1 cellular context compared by ENCODE assay signal in the genomic region with DNA sequence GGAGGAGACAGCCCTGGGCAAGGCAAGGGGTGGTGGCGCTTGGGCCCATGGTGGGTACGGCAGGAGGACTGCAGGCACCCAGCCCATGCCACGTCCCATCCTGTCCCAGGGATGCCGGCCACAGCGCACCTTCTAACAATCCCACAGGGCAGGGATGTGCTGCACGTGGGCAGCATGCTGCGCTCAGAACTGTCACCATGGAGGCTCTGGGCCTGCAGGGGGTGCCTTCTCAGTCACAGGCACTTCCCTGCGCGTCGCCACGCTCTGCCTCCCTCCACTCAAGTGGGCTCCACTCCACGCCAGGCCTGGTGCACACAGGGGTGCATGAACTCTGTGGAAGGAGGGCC.
TF ChIP-seq lines count a peak whose summit lies in the region.

No MANE protein-coding gene starts in this region.

TF ChIP-seq in HCT116, 20 proteins besides CTCF, POLR2A, EP300 and RAD21:
- TF ChIP-seq EGR1 (IDR thresholded peaks at IDR 0.05; ENCODE audit: low read depth) (no peak), ZFX (IDR thresholded peaks at IDR 0.05) (no peak), CEBPB (IDR thresholded peaks at IDR 0.05; ENCODE audit: low read depth) (no peak), ELF1 (IDR thresholded peaks at IDR 0.05; ENCODE audit: borderline replicate concordance, low read depth) (no peak), TCF7L2 (IDR thresholded peaks at IDR 0.05; ENCODE audit: borderline replicate concordance, extremely low read depth, insufficient read depth, insufficient read length) (no peak), ZNF274 (IDR thresholded peaks at IDR 0.05; ENCODE audit: low read depth, low read length) (no peak), FOSL1 (IDR thresholded peaks at IDR 0.05; ENCODE audit: low read depth) (no peak), SRF (IDR thresholded peaks at IDR 0.05; ENCODE audit: low read depth) (no peak), POLR2AphosphoS5 (IDR thresholded peaks at IDR 0.05; ENCODE audit: low read depth, low read length) (no peak), SIN3A (IDR thresholded peaks at IDR 0.05; ENCODE audit: low read depth) (no peak), EZH2phosphoT487 (IDR thresholded peaks at IDR 0.05; ENCODE audit: borderline replicate concordance) (no peak), EZH2 (IDR thresholded peaks at IDR 0.05) (no peak), JUND (IDR thresholded peaks at IDR 0.05) (no peak), CBX3 (IDR thresholded peaks at IDR 0.05; ENCODE audit: low read depth) (no peak)
- TF ChIP-seq, protein P1, sequence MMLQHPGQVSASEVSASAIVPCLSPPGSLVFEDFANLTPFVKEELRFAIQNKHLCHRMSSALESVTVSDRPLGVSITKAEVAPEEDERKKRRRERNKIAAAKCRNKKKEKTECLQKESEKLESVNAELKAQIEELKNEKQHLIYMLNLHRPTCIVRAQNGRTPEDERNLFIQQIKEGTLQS (IDR thresholded peaks at IDR 0.05), result no peak
- TF ChIP-seq, protein P2, sequence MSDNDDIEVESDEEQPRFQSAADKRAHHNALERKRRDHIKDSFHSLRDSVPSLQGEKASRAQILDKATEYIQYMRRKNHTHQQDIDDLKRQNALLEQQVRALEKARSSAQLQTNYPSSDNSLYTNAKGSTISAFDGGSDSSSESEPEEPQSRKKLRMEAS (IDR thresholded peaks at IDR 0.05), result no peak
- TF ChIP-seq, protein P3, sequence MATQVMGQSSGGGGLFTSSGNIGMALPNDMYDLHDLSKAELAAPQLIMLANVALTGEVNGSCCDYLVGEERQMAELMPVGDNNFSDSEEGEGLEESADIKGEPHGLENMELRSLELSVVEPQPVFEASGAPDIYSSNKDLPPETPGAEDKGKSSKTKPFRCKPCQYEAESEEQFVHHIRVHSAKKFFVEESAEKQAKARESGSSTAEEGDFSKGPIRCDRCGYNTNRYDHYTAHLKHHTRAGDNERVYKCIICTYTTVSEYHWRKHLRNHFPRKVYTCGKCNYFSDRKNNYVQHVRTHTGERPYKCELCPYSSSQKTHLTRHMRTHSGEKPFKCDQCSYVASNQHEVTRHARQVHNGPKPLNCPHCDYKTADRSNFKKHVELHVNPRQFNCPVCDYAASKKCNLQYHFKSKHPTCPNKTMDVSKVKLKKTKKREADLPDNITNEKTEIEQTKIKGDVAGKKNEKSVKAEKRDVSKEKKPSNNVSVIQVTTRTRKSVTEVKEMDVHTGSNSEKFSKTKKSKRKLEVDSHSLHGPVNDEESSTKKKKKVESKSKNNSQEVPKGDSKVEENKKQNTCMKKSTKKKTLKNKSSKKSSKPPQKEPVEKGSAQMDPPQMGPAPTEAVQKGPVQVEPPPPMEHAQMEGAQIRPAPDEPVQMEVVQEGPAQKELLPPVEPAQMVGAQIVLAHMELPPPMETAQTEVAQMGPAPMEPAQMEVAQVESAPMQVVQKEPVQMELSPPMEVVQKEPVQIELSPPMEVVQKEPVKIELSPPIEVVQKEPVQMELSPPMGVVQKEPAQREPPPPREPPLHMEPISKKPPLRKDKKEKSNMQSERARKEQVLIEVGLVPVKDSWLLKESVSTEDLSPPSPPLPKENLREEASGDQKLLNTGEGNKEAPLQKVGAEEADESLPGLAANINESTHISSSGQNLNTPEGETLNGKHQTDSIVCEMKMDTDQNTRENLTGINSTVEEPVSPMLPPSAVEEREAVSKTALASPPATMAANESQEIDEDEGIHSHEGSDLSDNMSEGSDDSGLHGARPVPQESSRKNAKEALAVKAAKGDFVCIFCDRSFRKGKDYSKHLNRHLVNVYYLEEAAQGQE (IDR thresholded peaks at IDR 0.05; ENCODE audit: low read depth), result no peak
- TF ChIP-seq, protein P4, sequence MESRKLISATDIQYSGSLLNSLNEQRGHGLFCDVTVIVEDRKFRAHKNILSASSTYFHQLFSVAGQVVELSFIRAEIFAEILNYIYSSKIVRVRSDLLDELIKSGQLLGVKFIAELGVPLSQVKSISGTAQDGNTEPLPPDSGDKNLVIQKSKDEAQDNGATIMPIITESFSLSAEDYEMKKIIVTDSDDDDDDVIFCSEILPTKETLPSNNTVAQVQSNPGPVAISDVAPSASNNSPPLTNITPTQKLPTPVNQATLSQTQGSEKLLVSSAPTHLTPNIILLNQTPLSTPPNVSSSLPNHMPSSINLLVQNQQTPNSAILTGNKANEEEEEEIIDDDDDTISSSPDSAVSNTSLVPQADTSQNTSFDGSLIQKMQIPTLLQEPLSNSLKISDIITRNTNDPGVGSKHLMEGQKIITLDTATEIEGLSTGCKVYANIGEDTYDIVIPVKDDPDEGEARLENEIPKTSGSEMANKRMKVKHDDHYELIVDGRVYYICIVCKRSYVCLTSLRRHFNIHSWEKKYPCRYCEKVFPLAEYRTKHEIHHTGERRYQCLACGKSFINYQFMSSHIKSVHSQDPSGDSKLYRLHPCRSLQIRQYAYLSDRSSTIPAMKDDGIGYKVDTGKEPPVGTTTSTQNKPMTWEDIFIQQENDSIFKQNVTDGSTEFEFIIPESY (IDR thresholded peaks at IDR 0.05; ENCODE audit: extremely low read depth, insufficient replicate concordance, low read length), result no peak
